9 cellular contexts compared by ENCODE assay signal in the genomic region with DNA sequence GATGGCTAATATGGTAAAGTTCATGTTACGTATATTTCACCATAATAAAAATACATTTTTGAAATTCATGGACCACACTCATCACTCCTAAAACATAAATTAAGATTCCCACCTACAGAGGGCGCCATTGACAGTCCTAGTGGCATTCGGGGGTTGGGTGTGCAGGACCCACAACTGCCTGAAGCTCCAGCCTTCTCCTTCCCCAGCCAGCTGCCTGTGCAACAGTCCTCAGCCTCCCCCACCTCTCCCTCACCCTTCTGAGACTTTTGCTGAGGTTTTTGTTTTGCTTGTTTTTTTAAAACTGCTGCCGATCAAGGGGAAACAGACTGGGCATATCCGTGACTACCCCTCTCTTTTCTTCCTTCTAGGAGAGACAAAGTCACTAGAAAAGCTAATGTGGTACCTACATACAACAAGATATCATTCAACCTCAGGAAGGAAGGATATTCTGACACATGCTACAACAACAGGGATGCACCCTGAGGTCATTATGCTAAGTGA. TPM values are rescaled to one million over a fixed set of nuclear protein-coding genes. Genes with fewer than 3 reads are reported as not detected.
A peak's percentile ranks its signal among the peaks of the same experiment; 100 is the strongest.
DNase-seq lines count a peak whose midpoint lies in the region; ATAC-seq and TF ChIP-seq lines count a peak whose summit lies in the region.
"Had no signal": no experiment of that assay in that cellular context is flagged by ENCODE, and none has a peak within 500 bp of the region (broad histone marks: within the 10 kb centered on the region; RNA-seq: fewer than 3 reads in every experiment).

No MANE protein-coding gene starts in this region.

- H3K27ac Mint-ChIP-seq in naive thymus-derived CD4-positive, alpha-beta T cell = no peak overlapping the region

- H3K4me1 ChIP-seq in HAP-1 (0 out of 2 replicates have a peak, but pooled peaks cover 3% of the 10 kb centered on the region), tibial artery (peaks cover 0 to 4% (median 0%) of the 10 kb centered on the region in 4 donors)
- H3K4me1 ChIP-seq in naive thymus-derived CD4-positive, alpha-beta T cell (ENCODE audit: control insufficient read depth in 2 of 2, insufficient read depth in 2 of 2, low read length in 2 of 2) = peaks cover 0 to 3% of the 10 kb centered on the region in 2 donors

- H3K27me3 ChIP-seq in HAP-1 (ENCODE audit: low read depth) (peaks cover 5% of the 10 kb centered on the region), tibial artery (no peaks in the 10 kb centered on the region)
- no peaks in the 10 kb centered on the region for H3K27me3 ChIP-seq in naive thymus-derived CD4-positive, alpha-beta T cell (ENCODE audit: control insufficient read depth in 2 of 2, insufficient read depth in 2 of 2, low read length in 2 of 2)

- H3K9me3 Mint-ChIP-seq in naive thymus-derived CD4-positive, alpha-beta T cell = peaks cover 0 to 1% (median 0%) of the 10 kb centered on the region in 11 donors

- peaks cover 0 to 18% (median 12%) of the 10 kb centered on the region in 5 donors for H3K27me3 Mint-ChIP-seq in naive thymus-derived CD4-positive, alpha-beta T cell

- POLR2A ChIA-PET in naive thymus-derived CD4-positive, alpha-beta T cell (lab: Charles Lee) = no interaction called here

- TF ChIP-seq CTCF in AG10803 (conservative IDR thresholded peaks at IDR 0.05; ENCODE audit: low read length) = peak; percentile 77
- TF ChIP-seq CTCF in tibial artery (IDR thresholded peaks at IDR 0.05) = peak; percentile 59 to 76

- H3K9me3 ChIP-seq in HAP-1 = no peaks in the 10 kb centered on the region
- H3K9me3 ChIP-seq in naive thymus-derived CD4-positive, alpha-beta T cell (ENCODE audit: control insufficient read depth in 2 of 3, low read length in 3 of 3) = no peaks in the 10 kb centered on the region
- no peaks in the 10 kb centered on the region for H3K9me3 ChIP-seq in tibial artery
- H3K9me3 ChIP-seq: neutrophil had no signal

- DNase-seq in AG10803 (ENCODE audit: low read depth) (peak; percentile 66), HAP-1 (ENCODE audit: low spot score in 2 of 2) (peak; percentile 60 to 83), NCI-H82 treated with DMSO at 0.1 percent for 48 hours (lab: John Stamatoyannopoulos, UW; ENCODE audit: unreplicated experiment) (peak; percentile 47), epidermal melanocyte (ENCODE audit: insufficient read length, low spot score) (peak; percentile 65), tibial artery (peak in 1 of 2 donors; percentile 36)
- peak; percentile 50 for DNase-seq in activated CD8-positive, alpha-beta memory T cell treated with anti-CD3 and anti-CD28 coated beads, Interleukin-2, amount 50 U/mL, for 1 hour (ENCODE audit: extremely low read depth)
- peak in 7 of 9 donors; percentile 43 to 54 (median 50) for DNase-seq in naive thymus-derived CD4-positive, alpha-beta T cell

- intact Hi-C loops in naive thymus-derived CD4-positive, alpha-beta T cell (cut with micrococcal nuclease) = loop anchor here (1.0 to 5.0 kb wide), 4 partner anchors 8 to 424 kb away; no protein-coding TSS in a partner anchor
- intact Hi-C loops in tibial artery (cut with DNase I; ENCODE audit: low total_unique reads) = no loop called here

- no peak overlapping the region for H3K4me3 Mint-ChIP-seq in naive thymus-derived CD4-positive, alpha-beta T cell

- CTCF ChIA-PET in naive thymus-derived CD4-positive, alpha-beta T cell (lab: Charles Lee) = interaction anchor here (0.6 to 1.3 kb wide), 5 partner anchors 166 to 203 kb away, joined by 3 to 9 read pairs (median 3); no protein-coding TSS in a partner anchor

- in situ Hi-C loops in HAP-1 (cut with MboI; ENCODE audit: low sequenced_read_pairs) = loop anchor here (5.0 kb wide), 1 partner anchor 199 kb away; no protein-coding TSS in a partner anchor

- H3K36me3 ChIP-seq in HAP-1 (replicated peaks) = no peaks in the 10 kb centered on the region
- no peaks in the 10 kb centered on the region for H3K36me3 ChIP-seq in naive thymus-derived CD4-positive, alpha-beta T cell (ENCODE audit: control insufficient read depth in 2 of 3, insufficient read depth in 3 of 3, low read length in 3 of 3)
- no peaks in the 10 kb centered on the region for H3K36me3 ChIP-seq in tibial artery
- H3K36me3 ChIP-seq: neutrophil had no signal

- ATAC-seq in naive thymus-derived CD4-positive, alpha-beta T cell = peak; percentile 87
- no peak for ATAC-seq in HG03039 (IDR thresholded peaks at IDR 0.05; ENCODE audit: unreplicated experiment)

- H3K4me1 Mint-ChIP-seq in naive thymus-derived CD4-positive, alpha-beta T cell = peaks cover 0 to 16% (median 0%) of the 10 kb centered on the region in 7 donors

- H3K4me3 ChIP-seq in AG10803 (ENCODE audit: low read length) (no peak overlapping the region), HAP-1 (no peak overlapping the region), tibial artery (no peak overlapping the region)
- H3K4me3 ChIP-seq in naive thymus-derived CD4-positive, alpha-beta T cell (ENCODE audit: low read length) = no peak overlapping the region

- no peaks in the 10 kb centered on the region for H3K36me3 Mint-ChIP-seq in naive thymus-derived CD4-positive, alpha-beta T cell

- no peak overlapping the region for H3K27ac ChIP-seq in naive thymus-derived CD4-positive, alpha-beta T cell (ENCODE audit: low read depth, low read length)
- H3K27ac ChIP-seq in tibial artery = no peak overlapping the region
- H3K27ac ChIP-seq: neutrophil had no signal

RNA-seq across cellular contexts. Expression of gene EVA1C, which starts 9.3 kb away (rescaled TPM):
- total RNA-seq in naive thymus-derived CD4-positive, alpha-beta T cell = 10 to 100 TPM in 4 of 5 experiments, 1 to 10 TPM in 1; 2.6 to 16.3 (median 12.3) TPM
- polyA plus RNA-seq in naive thymus-derived CD4-positive, alpha-beta T cell = 10 to 100 TPM in 1 of 2 donors, 1 to 10 TPM in 1; 3.8 to 11.0 TPM

RNA-seq across cellular contexts. Expression of gene URB1, which starts 10.4 kb away (rescaled TPM):
- total RNA-seq in naive thymus-derived CD4-positive, alpha-beta T cell = 10 to 100 TPM; 14.5 to 20.6 (median 17.9) TPM
- 1 to 10 TPM; 1.8 to 6.1 TPM for polyA plus RNA-seq in naive thymus-derived CD4-positive, alpha-beta T cell
